Comparison of ENCODE assay signal across 14 cellular contexts in genomic region chr3:134350861-134351311, GRCh38. TPM values are rescaled to one million over a fixed set of nuclear protein-coding genes. Genes with fewer than 3 reads are reported as not detected.
DNase-seq lines count a peak whose midpoint lies in the region; ATAC-seq and TF ChIP-seq lines count a peak whose summit lies in the region.
"Had no signal": no experiment of that assay in that cellular context is flagged by ENCODE, and none has a peak within 500 bp of the region (broad histone marks: within the 10 kb centered on the region; RNA-seq: fewer than 3 reads in every experiment).

No MANE protein-coding gene starts in this region.

- H3K4me1 ChIP-seq in SK-N-SH (ENCODE audit: control insufficient read depth in 1 of 2, insufficient read depth in 2 of 2, low read depth in 1 of 2, low read length in 1 of 2) (peaks cover 0 to under 1% of the 10 kb centered on the region in 2 experiments; a peak in 2 of 4 replicates), colonic mucosa (peaks cover 23% of the 10 kb centered on the region), mucosa of descending colon (ENCODE audit: low read depth) (peaks cover 15% of the 10 kb centered on the region), upper lobe of right lung (peaks cover 56% of the 10 kb centered on the region)

- TF ChIP-seq RAD21 in SK-N-SH (IDR thresholded peaks at IDR 0.05; ENCODE audit: low read length): no peak

- no peak overlapping the region for H3K4me2 ChIP-seq in SK-N-SH

- intact Hi-C loops in colonic mucosa (cut with DNase I) (no loop called here), mucosa of descending colon (cut with DNase I, micrococcal nuclease) (no loop called here), upper lobe of right lung (cut with DNase I) (no loop called here)

- H3K27me3 ChIP-seq in SK-N-SH (ENCODE audit: insufficient read depth) (no peaks in the 10 kb centered on the region), colonic mucosa (no peaks in the 10 kb centered on the region), upper lobe of right lung (no peaks in the 10 kb centered on the region)

- no peak overlapping the region for H3K27ac ChIP-seq in SK-N-SH (ENCODE audit: low read depth in 2 of 2, low read length in 1 of 2)
- peak overlapping the region; percentile 13 for H3K27ac ChIP-seq in colonic mucosa
- peak overlapping the region; percentile 26 for H3K27ac ChIP-seq in upper lobe of right lung

- no peak for TF ChIP-seq EP300 in SK-N-SH (IDR thresholded peaks at IDR 0.05; ENCODE audit: borderline replicate concordance in 1 of 2, low read depth in 1 of 2, low read length in 1 of 2)

- H2AFZ ChIP-seq in SK-N-SH (ENCODE audit: low read depth): no peak overlapping the region

- ATAC-seq in SK-N-SH treated with all-trans-retinoic acid at 6 μM for 48 hours (peak; percentile 1; the same call in 1 of the 3 replicates), mucosa of descending colon (peak; percentile 80), upper lobe of right lung (peak; percentile 39)
- ATAC-seq: activated CD8-positive, alpha-beta memory T cell treated with anti-CD3 and anti-CD28 coated beads, Interleukin-2, amount 10 ng/mL, durations not matched to agents 7 days and 5 days; K562; stimulated activated naive CD8-positive, alpha-beta T cell treated with anti-CD3 and anti-CD28 coated beads, Interleukin-15, amount 100 ng/mL, for 72 hours had no signal

- no peaks in the 10 kb centered on the region for H3K9me2 ChIP-seq in SK-N-SH

- H3K4me3 ChIP-seq in SK-N-SH (ENCODE audit: low read depth in 2 of 2, low read length in 1 of 2) (no peak overlapping the region), colonic mucosa (no peak overlapping the region), mucosa of descending colon (no peak overlapping the region), upper lobe of right lung (no peak overlapping the region)
- H3K4me3 ChIP-seq: K562 had no signal

- no peaks in the 10 kb centered on the region for H4K20me1 ChIP-seq in SK-N-SH (ENCODE audit: insufficient read depth)

- POLR2A ChIA-PET in SK-N-SH (lab: Yijun Ruan, JAX): interaction anchor here (0.7 to 0.8 kb wide), 2 partner anchors 13 to 25 kb away, joined by 3 read pairs; no protein-coding TSS in a partner anchor

- peaks cover 6% of the 10 kb centered on the region for H3K79me2 ChIP-seq in SK-N-SH (ENCODE audit: insufficient read depth)

- 100% methylated on average over 1 of the region's 4 CpGs for WGBS in SK-N-SH (ENCODE audit: low lambda C conversion rate)

- H3K9ac ChIP-seq in SK-N-SH (no peak overlapping the region), colonic mucosa (ENCODE audit: low read depth in 2 of 2, low read length in 2 of 2) (no peak overlapping the region)

- peaks cover 19 to 21% of the 10 kb centered on the region in 2 experiments for H3K36me3 ChIP-seq in SK-N-SH (replicated peaks in 1 of 2; ENCODE audit: control insufficient read depth in 1 of 2, insufficient read depth in 2 of 2, low read length in 1 of 2)
- H3K36me3 ChIP-seq in colonic mucosa: no peaks in the 10 kb centered on the region
- no peaks in the 10 kb centered on the region for H3K36me3 ChIP-seq in mucosa of descending colon (ENCODE audit: low read depth)
- peaks cover 17% of the 10 kb centered on the region for H3K36me3 ChIP-seq in upper lobe of right lung

- TF ChIP-seq CTCF in SK-N-SH (IDR thresholded peaks at IDR 0.05): no peak
- TF ChIP-seq CTCF in colonic mucosa (IDR thresholded peaks at IDR 0.05): no peak
- TF ChIP-seq CTCF in mucosa of descending colon (IDR thresholded peaks at IDR 0.05): no peak
- TF ChIP-seq CTCF in upper lobe of right lung (IDR thresholded peaks at IDR 0.05): no peak

- DNase-seq in SK-N-SH (no peak), colonic mucosa (peak; percentile 68), mucosa of descending colon (peak; percentile 48 to 67 (median 63)), upper lobe of right lung (no peak), SW480 (ENCODE audit: low spot score) (no peak), GDM1 (lab: John Stamatoyannopoulos, UW) (no peak)
- no peak for DNase-seq in effector CD4-positive, alpha-beta T cell
- DNase-seq: activated CD8-positive, alpha-beta memory T cell treated with anti-CD3 and anti-CD28 coated beads, Interleukin-2, amount 10 ng/mL, durations not matched to agents 7 days and 5 days; NCI-H2029 treated with DMSO at 0.1 percent for 48 hours; stimulated activated CD4-positive, alpha-beta T cell treated with anti-CD3 and anti-CD28 coated beads, Interleukin-1b, Interleukin-23, amount 100 ng/mL, for 48 hours; stimulated activated naive CD8-positive, alpha-beta T cell treated with anti-CD3 and anti-CD28 coated beads, Interleukin-15, amount 100 ng/mL, for 72 hours had no signal

- H3K9me3 ChIP-seq in SK-N-SH: peaks cover 4% of the 10 kb centered on the region; the same call in 1 of the 2 replicates
- peaks cover 6% of the 10 kb centered on the region for H3K9me3 ChIP-seq in colonic mucosa
- peaks cover 7% of the 10 kb centered on the region for H3K9me3 ChIP-seq in mucosa of descending colon
- H3K9me3 ChIP-seq in upper lobe of right lung: no peaks in the 10 kb centered on the region

- CTCF ChIA-PET in SK-N-SH (lab: Yijun Ruan, JAX): interaction anchor here (1.5 kb wide), 1 partner anchor 13 kb away, joined by 4 read pairs; no protein-coding TSS in a partner anchor

- peaks cover 35% of the 10 kb centered on the region for H3F3A ChIP-seq in SK-N-SH (replicated peaks; ENCODE audit: insufficient read depth)

TF ChIP-seq in SK-N-SH treated with all-trans-retinoic acid at 6 μM for 48 hours, 23 proteins besides CTCF, POLR2A, EP300 and RAD21:
- TF ChIP-seq SNAI2 (CRISPR knock-in tag; IDR thresholded peaks at IDR 0.05) (no peak), POU6F1 (CRISPR knock-in tag; IDR thresholded peaks at IDR 0.05; ENCODE audit: borderline replicate concordance, low read depth) (no peak), GLIS3 (CRISPR knock-in tag; IDR thresholded peaks at IDR 0.05) (no peak), ZNF565 (CRISPR knock-in tag; conservative IDR thresholded peaks at IDR 0.05; ENCODE audit: low read depth) (no peak)
TF ChIP-seq in SK-N-SH treated with all-trans-retinoic acid at 6 μM for 48 hours: peak in this region for 0.

TF ChIP-seq in SK-N-SH, 30 proteins besides CTCF, POLR2A, EP300 and RAD21 (continues in another document):
- TF ChIP-seq SIN3A (IDR thresholded peaks at IDR 0.05; ENCODE audit: borderline replicate concordance, low read depth, low read length) (no peak), ZBTB33 (IDR thresholded peaks at IDR 0.05; ENCODE audit: borderline replicate concordance, low read depth) (no peak), POLR2AphosphoS5 (IDR thresholded peaks at IDR 0.05; ENCODE audit: low read depth, low read length) (no peak), IRF3 (IDR thresholded peaks at IDR 0.05; ENCODE audit: low read depth, low read length) (no peak), MEF2A (IDR thresholded peaks at IDR 0.05; ENCODE audit: borderline replicate concordance, low read depth) (no peak), REST (IDR thresholded peaks at IDR 0.05; ENCODE audit: low read depth, low read length) (no peak)

RNA-seq across cellular contexts. Expression of gene AMOTL2, which starts 23.4 kb away (rescaled TPM):
- polyA plus RNA-seq in SK-N-SH (2012; rRNA removed): 163 and 185 TPM in 2 replicates
- 91.0 and 115 TPM in 2 replicates for polyA plus RNA-seq in SK-N-SH (2012; cell fraction: cytosol; rRNA removed)
- 312 and 373 TPM in 2 replicates for polyA plus RNA-seq in SK-N-SH (2012; cell fraction: nucleus; rRNA removed)
- total RNA-seq in colonic mucosa (10 to 100 TPM; 17.8 to 19.9 TPM), mucosa of descending colon (10 to 100 TPM; 17.9 to 35.1 (median 21.2) TPM), upper lobe of right lung (119 TPM)
- total RNA-seq: activated CD8-positive, alpha-beta memory T cell treated with anti-CD3 and anti-CD28 coated beads, Interleukin-2, amount 10 ng/mL, durations not matched to agents 7 days and 5 days; OCI-LY7 had no signal

Comparison
In these comparisons a context has a peak if more than half of its experiments do, and no peak if none do; other contexts are left out.
1. ATAC-seq: peak in every context shown above with its lines; median percentile 80 in mucosa of descending colon; 39 in upper lobe of right lung; 1 in SK-N-SH treated with all-trans-retinoic acid at 6 μM for 48 hours.
2. DNase-seq: peak in colonic mucosa (single experiment) and mucosa of descending colon (3 of 3); none in SK-N-SH (single experiment), upper lobe of right lung (single experiment), SW480 (single experiment), GDM1 (single experiment) and effector CD4-positive, alpha-beta T cell (single experiment).
3. H3K27ac ChIP-seq: peak in colonic mucosa (single experiment) and upper lobe of right lung (single experiment); none in SK-N-SH (0 of 2).